9 cellular contexts compared by ENCODE assay signal in genomic region chr12:111034911-111035577, GRCh38. TPM values are rescaled to one million over a fixed set of nuclear protein-coding genes. Genes with fewer than 3 reads are reported as not detected.
DNase-seq lines count a peak whose midpoint lies in the region; ATAC-seq and TF ChIP-seq lines count a peak whose summit lies in the region.
"Had no signal": no experiment of that assay in that cellular context is flagged by ENCODE, and none has a peak within 500 bp of the region (broad histone marks: within the 10 kb centered on the region; RNA-seq: fewer than 3 reads in every experiment).

No MANE protein-coding gene starts in this region.

- H3K9me3 Mint-ChIP-seq in CD14-positive monocyte (peaks cover 0 to 19% (median 12%) of the 10 kb centered on the region in 7 donors), memory B cell (no peaks in the 10 kb centered on the region)
- H3K9me3 Mint-ChIP-seq in activated naive CD8-positive, alpha-beta T cell treated with anti-CD3 and anti-CD28 coated beads, Interleukin-2, amount 10 ng/mL, durations not matched to agents 7 days and 5 days: no peaks in the 10 kb centered on the region

- TF ChIP-seq POLR2A in esophagus squamous epithelium (IDR thresholded peaks at IDR 0.05): no peak

- H3K4me3 Mint-ChIP-seq in CD14-positive monocyte (peak overlapping the region; percentile 65 to 93), memory B cell (peak overlapping the region; percentile 67)
- H3K4me3 Mint-ChIP-seq in activated naive CD8-positive, alpha-beta T cell treated with anti-CD3 and anti-CD28 coated beads, Interleukin-2, amount 10 ng/mL, durations not matched to agents 7 days and 5 days: peak overlapping the region; percentile 63

- H3K27me3 Mint-ChIP-seq in CD14-positive monocyte (ENCODE audit: low read depth in 3 of 3) (peaks cover 79 to 89% (median 82%) of the 10 kb centered on the region in 3 donors), memory B cell (peaks cover 23% of the 10 kb centered on the region)
- peaks cover 77% of the 10 kb centered on the region for H3K27me3 Mint-ChIP-seq in activated naive CD8-positive, alpha-beta T cell treated with anti-CD3 and anti-CD28 coated beads, Interleukin-2, amount 10 ng/mL, durations not matched to agents 7 days and 5 days

- H3F3A ChIP-seq in MM.1S (ENCODE audit: insufficient read depth, low read length): no peaks in the 10 kb centered on the region

- H3K9me3 ChIP-seq in HUES6 (ENCODE audit: control insufficient read depth, insufficient read depth, low read depth, low read length): no peaks in the 10 kb centered on the region
- H3K9me3 ChIP-seq in MM.1S (replicated peaks; ENCODE audit: insufficient read depth, low read length): no peaks in the 10 kb centered on the region
- no peaks in the 10 kb centered on the region for H3K9me3 ChIP-seq in esophagus squamous epithelium

- no peak for DNase-seq in CD14-positive monocyte (ENCODE audit: low spot score)
- DNase-seq in activated naive CD8-positive, alpha-beta T cell treated with anti-CD3 and anti-CD28 coated beads, Interleukin-2, amount 10 ng/mL, durations not matched to agents 7 days and 5 days: no peak
- DNase-seq in memory B cell (ENCODE audit: low spot score in 2 of 2): no peak
- no peak for DNase-seq in MM.1S
- no peak for DNase-seq in esophagus squamous epithelium (lab: John Stamatoyannopoulos, UW)

- intact Hi-C loops in CD14-positive monocyte (cut with micrococcal nuclease) (no loop called here), esophagus squamous epithelium (cut with DNase I) (no loop called here)

- H3K27ac ChIP-seq in HUES6 (ENCODE audit: low read depth, low read length) (no peak overlapping the region), MM.1S (ENCODE audit: low read length) (no peak overlapping the region), esophagus squamous epithelium (no peak overlapping the region)

- H3K9ac ChIP-seq in HUES6 (ENCODE audit: low read length) (peak overlapping the region; percentile 41), MM.1S (ENCODE audit: low read length) (no peak overlapping the region)

- H3K9me2 ChIP-seq in MM.1S (replicated peaks; ENCODE audit: insufficient read depth, low read length): no peaks in the 10 kb centered on the region

- TF ChIP-seq CTCF in CD14-positive monocyte (IDR thresholded peaks at IDR 0.05) (no peak), MM.1S (IDR thresholded peaks at IDR 0.05; ENCODE audit: low read length) (no peak), esophagus squamous epithelium (IDR thresholded peaks at IDR 0.05) (no peak)

- peaks cover 0 to 5% of the 10 kb centered on the region in 2 donors for H3K36me3 Mint-ChIP-seq in CD14-positive monocyte
- H3K36me3 Mint-ChIP-seq in activated naive CD8-positive, alpha-beta T cell treated with anti-CD3 and anti-CD28 coated beads, Interleukin-2, amount 10 ng/mL, durations not matched to agents 7 days and 5 days: no peaks in the 10 kb centered on the region
- H3K36me3 Mint-ChIP-seq in memory B cell: peaks cover 3% of the 10 kb centered on the region

- POLR2A ChIA-PET in activated naive CD8-positive, alpha-beta T cell treated with anti-CD3 and anti-CD28 coated beads, Interleukin-2, amount 10 ng/mL, durations not matched to agents 7 days and 5 days (lab: Charles Lee): interaction anchor here (0.7 kb wide), 1 partner anchor 275 kb away, joined by 3 read pairs; no protein-coding TSS in a partner anchor

- H3K4me3 ChIP-seq in HUES6 (ENCODE audit: low read depth, low read length) (peak overlapping the region; percentile 83), MM.1S (ENCODE audit: low read length) (no peak overlapping the region), esophagus squamous epithelium (no peak overlapping the region)

- H3K27me3 ChIP-seq in HUES6 (ENCODE audit: control insufficient read depth, insufficient read depth, low read length): peaks cover 56% of the 10 kb centered on the region
- H3K27me3 ChIP-seq in MM.1S (replicated peaks; ENCODE audit: insufficient read depth, low read length): peaks cover 38% of the 10 kb centered on the region
- peaks cover 7 to 100% (median 28%) of the 10 kb centered on the region in 4 donors for H3K27me3 ChIP-seq in esophagus squamous epithelium

- 2 to 6% methylated on average over 21 to 32 of the region's 45 CpGs for WGBS in esophagus squamous epithelium, 2 donors

- H3K79me2 ChIP-seq in MM.1S (ENCODE audit: low read length): no peaks in the 10 kb centered on the region

- H3K4me1 ChIP-seq in HUES6 (ENCODE audit: control insufficient read depth, insufficient read depth, low read length) (peaks cover 18% of the 10 kb centered on the region), MM.1S (ENCODE audit: low read length) (peaks cover 16% of the 10 kb centered on the region), esophagus squamous epithelium (peaks cover 0 to 40% (median 13%) of the 10 kb centered on the region in 3 donors)

- no peak overlapping the region for H3K4me2 ChIP-seq in MM.1S (ENCODE audit: low read depth, low read length)

- no peak for ATAC-seq in activated naive CD8-positive, alpha-beta T cell treated with anti-CD3 and anti-CD28 coated beads, Interleukin-2, amount 10 ng/mL, durations not matched to agents 7 days and 5 days (ENCODE audit: low read depth)
- ATAC-seq in memory B cell (ENCODE audit: low read depth) (no peak), HG03280 (IDR thresholded peaks at IDR 0.05; ENCODE audit: unreplicated experiment) (no peak), HG03097 (IDR thresholded peaks at IDR 0.05; ENCODE audit: low FRiP score, unreplicated experiment) (no peak)

- H3K36me3 ChIP-seq in HUES6 (ENCODE audit: control insufficient read depth, insufficient read depth, low read length) (no peaks in the 10 kb centered on the region), MM.1S (replicated peaks; ENCODE audit: insufficient read depth, low read length) (no peaks in the 10 kb centered on the region), esophagus squamous epithelium (no peaks in the 10 kb centered on the region)

- H3K27ac Mint-ChIP-seq in CD14-positive monocyte: no peak overlapping the region
- peak overlapping the region; percentile 13 for H3K27ac Mint-ChIP-seq in activated naive CD8-positive, alpha-beta T cell treated with anti-CD3 and anti-CD28 coated beads, Interleukin-2, amount 10 ng/mL, durations not matched to agents 7 days and 5 days
- H3K27ac Mint-ChIP-seq in memory B cell: no peak overlapping the region

- peaks cover 24% of the 10 kb centered on the region for H3K4me1 Mint-ChIP-seq in CD14-positive monocyte
- peaks cover 12% of the 10 kb centered on the region for H3K4me1 Mint-ChIP-seq in activated naive CD8-positive, alpha-beta T cell treated with anti-CD3 and anti-CD28 coated beads, Interleukin-2, amount 10 ng/mL, durations not matched to agents 7 days and 5 days
- peaks cover 15% of the 10 kb centered on the region for H3K4me1 Mint-ChIP-seq in memory B cell

- no peak overlapping the region for H2AFZ ChIP-seq in MM.1S (ENCODE audit: low read length)

- H4K20me1 ChIP-seq in MM.1S (ENCODE audit: insufficient read depth, low read length): no peaks in the 10 kb centered on the region

RNA-seq across cellular contexts. Expression of gene CUX2, which starts 1.1 kb away (rescaled TPM):
- not detected for polyA plus RNA-seq in CD14-positive monocyte
- total RNA-seq in activated naive CD8-positive, alpha-beta T cell treated with anti-CD3 and anti-CD28 coated beads, Interleukin-2, amount 10 ng/mL, durations not matched to agents 7 days and 5 days: 1 to 10 TPM; 1.1 to 1.3 TPM
- not detected for total RNA-seq in esophagus squamous epithelium
- total RNA-seq: M059J had no signal
